ENCODE assay signal across 8 cellular contexts in the genomic region with DNA sequence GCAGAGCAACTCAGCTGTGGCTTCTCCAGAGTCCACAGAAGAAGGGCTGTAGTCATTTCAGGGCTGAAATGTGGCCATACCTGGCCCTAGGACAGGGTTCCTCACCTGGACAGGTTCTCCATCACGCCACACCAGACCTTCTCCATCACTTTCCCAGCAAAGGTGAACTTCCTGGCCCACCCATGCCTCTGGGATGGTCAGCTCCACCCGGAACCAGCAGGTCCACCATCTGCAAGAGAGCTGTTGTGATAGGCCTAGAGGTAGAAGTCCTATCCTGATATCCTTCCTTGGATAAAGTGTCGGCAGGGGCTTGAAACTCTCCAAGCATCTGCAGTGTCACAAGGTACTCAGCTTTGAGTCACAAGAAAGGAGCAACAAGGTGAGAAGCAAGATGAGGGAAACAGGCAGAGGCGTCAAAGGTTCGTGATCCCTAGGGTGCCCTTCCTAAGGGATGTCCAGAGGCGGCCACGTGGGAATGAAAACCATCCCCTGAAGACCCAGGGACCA. TPM values are rescaled to one million over a fixed set of nuclear protein-coding genes. Genes with fewer than 3 reads are reported as not detected.
DNase-seq lines count a peak whose midpoint lies in the region; ATAC-seq and TF ChIP-seq lines count a peak whose summit lies in the region.

No MANE protein-coding gene starts in this region.

- H3K27me3 ChIP-seq in CD4-positive, alpha-beta T cell (ENCODE audit: control insufficient read depth, insufficient read depth, low read length): no peaks in the 10 kb centered on the region
- no peaks in the 10 kb centered on the region for H3K27me3 ChIP-seq in NT2/D1 (ENCODE audit: insufficient read depth, insufficient read length)
- H3K27me3 ChIP-seq in endodermal cell (ENCODE audit: control insufficient read depth, insufficient read depth, low read length, poor library complexity, severe bottlenecking): no peaks in the 10 kb centered on the region
- no peaks in the 10 kb centered on the region for H3K27me3 ChIP-seq in neuronal stem cell (ENCODE audit: control insufficient read depth in 3 of 3, insufficient read depth in 3 of 3, low read depth in 1 of 3, low read length in 3 of 3)

- POLR2A ChIA-PET in CD4-positive, alpha-beta T cell (lab: Charles Lee): interaction anchor here (0.9 to 5.2 kb wide), 30 partner anchors 8 to 827 kb away, joined by 3 to 246 read pairs (median 8); partner anchors contain the start of genes ARID3B, C15orf39, CLK3 and COMMD4

- peak; percentile 87 for TF ChIP-seq CTCF in CD4-positive, alpha-beta T cell (IDR thresholded peaks at IDR 0.05)
- TF ChIP-seq CTCF in endodermal cell (conservative IDR thresholded peaks at IDR 0.05): no peak

- peak overlapping the region; percentile 24 for H2AK5ac ChIP-seq in neuronal stem cell (ENCODE audit: low read depth, low read length)

- H3K36me3 Mint-ChIP-seq in CD4-positive, alpha-beta T cell (ENCODE audit: low read depth): peaks cover 65% of the 10 kb centered on the region
- H3K36me3 Mint-ChIP-seq in endodermal cell (ENCODE audit: low read depth): peaks cover 31% of the 10 kb centered on the region

- H3K27ac ChIP-seq in CD4-positive, alpha-beta T cell (ENCODE audit: low read depth, low read length): peak overlapping the region; percentile 93
- no peak overlapping the region for H3K27ac ChIP-seq in endodermal cell (ENCODE audit: low read depth, low read length)
- H3K27ac ChIP-seq in neuronal stem cell (replicated peaks; ENCODE audit: low read length): no peak overlapping the region

- peak overlapping the region; percentile 92 for H3K23ac ChIP-seq in neuronal stem cell (ENCODE audit: low read depth, low read length, poor library complexity)

- no peak overlapping the region for H2BK5ac ChIP-seq in neuronal stem cell (ENCODE audit: low read length)

- no peaks in the 10 kb centered on the region for H3K9me3 ChIP-seq in CD4-positive, alpha-beta T cell (ENCODE audit: control insufficient read depth, low read length)
- H3K9me3 ChIP-seq in NT2/D1 (ENCODE audit: insufficient read depth, low read length): no peaks in the 10 kb centered on the region
- H3K9me3 ChIP-seq in endodermal cell (ENCODE audit: control insufficient read depth, low read length): no peaks in the 10 kb centered on the region
- no peaks in the 10 kb centered on the region for H3K9me3 ChIP-seq in neuronal stem cell (replicated peaks in 1 of 2; ENCODE audit: control insufficient read depth in 2 of 2, insufficient read depth in 1 of 2, low read depth in 1 of 2, low read length in 2 of 2)

- H3K4me3 ChIP-seq in NT2/D1 (ENCODE audit: insufficient read length, low read depth) (peak overlapping the region; percentile 85), endodermal cell (ENCODE audit: low read length) (peak overlapping the region; percentile 95), neuronal stem cell (ENCODE audit: low read length in 2 of 2) (peak overlapping the region; percentile 14 to 71)

- no peak overlapping the region for H3K18ac ChIP-seq in neuronal stem cell (ENCODE audit: low read length)

- H2AFZ ChIP-seq in neuronal stem cell (ENCODE audit: low read length): no peak overlapping the region

- no peak overlapping the region for H3K4ac ChIP-seq in neuronal stem cell (ENCODE audit: low read length)

- H3K9ac ChIP-seq in NT2/D1 (ENCODE audit: insufficient read length, low read depth) (peak overlapping the region; percentile 52), endodermal cell (ENCODE audit: extremely low read depth, low read length, poor library complexity, severe bottlenecking) (no peak overlapping the region), neuronal stem cell (ENCODE audit: low read depth, low read length, poor library complexity) (peak overlapping the region; percentile 17)

- no peak overlapping the region for H3K14ac ChIP-seq in neuronal stem cell (ENCODE audit: low read length)

- no peak overlapping the region for H4K8ac ChIP-seq in neuronal stem cell (ENCODE audit: low read depth, low read length)

- H3K4me1 ChIP-seq in NT2/D1 (ENCODE audit: insufficient read depth, insufficient read length) (peaks cover 9% of the 10 kb centered on the region), endodermal cell (ENCODE audit: control insufficient read depth, insufficient read depth, low read length) (no peaks in the 10 kb centered on the region), neuronal stem cell (ENCODE audit: control insufficient read depth in 2 of 2, insufficient read depth in 1 of 2, low read depth in 1 of 2, low read length in 2 of 2) (peaks cover 7 to 8% of the 10 kb centered on the region in 2 donors)

- H3K4me3 Mint-ChIP-seq in CD4-positive, alpha-beta T cell: peak overlapping the region; percentile 94
- peak overlapping the region; percentile 84 for H3K4me3 Mint-ChIP-seq in endodermal cell

- no peak overlapping the region for H2BK15ac ChIP-seq in neuronal stem cell (ENCODE audit: low read length)

- no peak overlapping the region for H4K91ac ChIP-seq in neuronal stem cell (ENCODE audit: low read depth, low read length, poor library complexity)

- peaks cover 30% of the 10 kb centered on the region for H3K4me1 Mint-ChIP-seq in CD4-positive, alpha-beta T cell (ENCODE audit: low read depth)
- peaks cover 11% of the 10 kb centered on the region for H3K4me1 Mint-ChIP-seq in endodermal cell

- no peaks in the 10 kb centered on the region for H3K79me1 ChIP-seq in neuronal stem cell (ENCODE audit: low read depth, low read length)

- CTCF ChIA-PET in CD4-positive, alpha-beta T cell (lab: Charles Lee): interaction anchor here (0.6 to 3.2 kb wide), 18 partner anchors 10 to 316 kb away, joined by 3 to 26 read pairs (median 6); partner anchors contain the start of genes COMMD4, IMP3 and SIN3A

- no peaks in the 10 kb centered on the region for H3K9me3 Mint-ChIP-seq in CD4-positive, alpha-beta T cell
- H3K9me3 Mint-ChIP-seq in endodermal cell: no peaks in the 10 kb centered on the region

- no peak for ATAC-seq in CD4-positive, alpha-beta T cell (ENCODE audit: poor library complexity)
- ATAC-seq in HG02623 (IDR thresholded peaks at IDR 0.05; ENCODE audit: unreplicated experiment): no peak

- H3K36me3 ChIP-seq in NT2/D1 (ENCODE audit: insufficient read depth, insufficient read length, low read length) (peaks cover 75% of the 10 kb centered on the region), endodermal cell (ENCODE audit: control insufficient read depth, insufficient read depth, low read length) (peaks cover 64% of the 10 kb centered on the region), neuronal stem cell (replicated peaks in 1 of 2; ENCODE audit: control insufficient read depth in 2 of 2, insufficient read depth in 2 of 2, low read length in 2 of 2) (peaks cover 18 to 82% of the 10 kb centered on the region in 2 donors)

- 52 to 68% methylated on average over 5 to 7 of the region's 7 CpGs for WGBS in endodermal cell (ENCODE audit: insufficient coverage in 1 of 2, insufficient read length in 1 of 2), 2 experiments
- no CpG with 5 or more reads among the region's 7 CpGs for WGBS in neuronal stem cell (ENCODE audit: extremely low coverage in 2 of 2, insufficient read length in 2 of 2, insufficient replicate concordance in 1 of 2), 2 donors

- DNase-seq in CD4-positive, alpha-beta T cell: no peak
- DNase-seq in NT2/D1 (ENCODE audit: low read depth, low spot score): no peak
- DNase-seq in endodermal cell: no peak
- DNase-seq in neuronal stem cell (ENCODE audit: low spot score): no peak
- no peak for DNase-seq in NOMO-1 treated with DMSO at 0.1 percent for 48 hours (lab: John Stamatoyannopoulos, UW; ENCODE audit: unreplicated experiment)
- no peak for DNase-seq in head of caudate nucleus
- no peak for DNase-seq in NCI-H2196 treated with DMSO at 0.1 percent for 48 hours (lab: John Stamatoyannopoulos, UW; ENCODE audit: unreplicated experiment)

- H2BK120ac ChIP-seq in neuronal stem cell (ENCODE audit: low read depth, low read length): no peak overlapping the region

- H3K27me3 Mint-ChIP-seq in CD4-positive, alpha-beta T cell: no peaks in the 10 kb centered on the region
- H3K27me3 Mint-ChIP-seq in endodermal cell (ENCODE audit: insufficient read depth): no peaks in the 10 kb centered on the region

- no peak overlapping the region for H2BK12ac ChIP-seq in neuronal stem cell (ENCODE audit: low read length)

- peak overlapping the region; percentile 94 for H3K27ac Mint-ChIP-seq in CD4-positive, alpha-beta T cell
- H3K27ac Mint-ChIP-seq in endodermal cell: no peak overlapping the region

- peak overlapping the region; percentile 43 for H3K4me2 ChIP-seq in neuronal stem cell (ENCODE audit: insufficient read depth, low read length, poor library complexity, severe bottlenecking)

- intact Hi-C loops in CD4-positive, alpha-beta T cell (cut with DNase I, micrococcal nuclease): loop anchor here (1.0 to 5.0 kb wide), 6 partner anchors 85 to 825 kb away; partner anchors contain the start of genes ARID3B (in 1 of the 2), IMP3 (in 1 of the 2), SIN3A (in 1 of the 2) and SNUPN (in 1 of the 2)
- intact Hi-C loops in head of caudate nucleus (cut with DNase I): loop anchor here (10.0 kb wide), 1 partner anchor 277 kb away; the partner anchor contains the start of genes IMP3 and SNX33

RNA-seq across cellular contexts. Expression of gene MAN2C1, which starts 0.9 kb away (rescaled TPM):
- total RNA-seq in CD4-positive, alpha-beta T cell: 100 to 1,000 TPM; 519 to 546 TPM
- total RNA-seq in endodermal cell: 100 to 1,000 TPM; 150 to 224 TPM
- polyA plus RNA-seq in endodermal cell (2013, experiment 1 of 2): 142 TPM
- 131 TPM for polyA plus RNA-seq in endodermal cell (2013, experiment 2 of 2)
- polyA plus RNA-seq in neuronal stem cell (2013, experiment 1 of 2): 55.9 TPM
- polyA plus RNA-seq in neuronal stem cell (2013, experiment 2 of 2): 51.3 TPM

RNA-seq across cellular contexts. Expression of gene NEIL1, which starts 20.6 kb away (rescaled TPM):
- 10 to 100 TPM; 30.5 to 30.6 TPM for total RNA-seq in CD4-positive, alpha-beta T cell
- total RNA-seq in endodermal cell: 10 to 100 TPM; 20.2 to 25.7 TPM
- polyA plus RNA-seq in endodermal cell (2013, experiment 1 of 2): 9.0 TPM
- 8.1 TPM for polyA plus RNA-seq in endodermal cell (2013, experiment 2 of 2)
- polyA plus RNA-seq in neuronal stem cell (2013, experiment 1 of 2): 9.7 TPM
- 8.4 TPM for polyA plus RNA-seq in neuronal stem cell (2013, experiment 2 of 2)

RNA-seq across cellular contexts. Expression of gene COMMD4, which starts 31.6 kb away (rescaled TPM):
- total RNA-seq in CD4-positive, alpha-beta T cell: 10 to 100 TPM; 10.8 to 12.1 TPM
- 100 to 1,000 TPM; 153 to 156 TPM for total RNA-seq in endodermal cell
- 79.8 TPM for polyA plus RNA-seq in endodermal cell (2013, experiment 1 of 2)
- polyA plus RNA-seq in endodermal cell (2013, experiment 2 of 2): 75.8 TPM
- polyA plus RNA-seq in neuronal stem cell (2013, experiment 1 of 2): 54.6 TPM
- polyA plus RNA-seq in neuronal stem cell (2013, experiment 2 of 2): 57.9 TPM

Comparison
In these comparisons a context has a peak if more than half of its experiments do, and no peak if none do; other contexts are left out.
1. H3K4me3 ChIP-seq: peak in every context shown above with its lines; median percentile 95 in endodermal cell; 85 in NT2/D1; 42 in neuronal stem cell.
2. RNA of gene COMMD4, which starts 31.6 kb away (total RNA-seq): 153 to 156 TPM in endodermal cell; 10.8 to 12.1 TPM in CD4-positive, alpha-beta T cell; every median in the first group is over 10 times any median in the second.